ENCODE assay signal across 8 cellular contexts in the genomic region with DNA sequence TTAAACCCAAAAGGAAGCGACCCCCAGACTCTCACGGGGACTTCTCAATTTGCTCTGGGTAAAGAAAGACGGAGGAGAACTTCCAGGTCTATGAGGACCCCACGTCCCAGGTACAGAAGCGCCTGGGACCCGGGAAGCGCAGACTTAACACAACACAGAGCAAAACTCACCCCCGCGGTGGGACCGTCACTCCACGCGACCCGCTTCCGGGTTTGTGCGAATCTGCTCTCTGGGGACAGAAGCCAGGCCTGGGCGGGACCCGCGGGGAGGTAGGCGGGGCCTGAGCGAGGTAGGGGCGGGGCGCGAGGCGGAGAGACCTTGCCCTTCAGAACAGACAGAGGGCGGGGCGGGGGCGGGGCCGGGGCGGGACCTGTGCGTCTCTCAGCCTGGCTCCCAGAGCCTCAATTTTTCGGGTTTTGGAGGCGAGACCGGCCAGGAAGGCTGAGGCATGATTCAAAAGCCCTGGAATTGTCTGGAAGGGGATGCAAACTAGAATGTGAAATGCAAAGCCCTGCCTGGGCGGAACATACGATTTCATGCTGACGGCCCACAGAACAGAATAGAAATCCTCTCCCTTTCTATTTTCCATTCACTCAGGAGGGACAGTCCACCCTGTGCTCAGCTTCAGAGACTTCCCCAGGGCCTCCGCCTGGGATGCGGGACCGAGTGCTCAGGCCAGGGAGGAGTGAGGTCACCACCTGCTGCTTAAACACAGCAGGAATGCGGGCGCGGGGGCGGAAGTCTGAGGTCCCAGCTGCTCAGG. TPM values are rescaled to one million over a fixed set of nuclear protein-coding genes. Genes with fewer than 3 reads are reported as not detected.
DNase-seq lines count a peak whose midpoint lies in the region; ATAC-seq and TF ChIP-seq lines count a peak whose summit lies in the region.

No MANE protein-coding gene starts in this region.

- DNase-seq in A673 (ENCODE audit: low spot score) (peak; percentile 91), NCI-H345 (lab: John Stamatoyannopoulos, UW) (peak; percentile 86)
- peak; percentile 92 for DNase-seq in activated CD4-positive, alpha-beta T cell treated with anti-CD3 and anti-CD28 coated beads, Interleukin-2, amount 50 U/mL, for 1 hour
- peak; percentile 92 for DNase-seq in stimulated activated CD4-positive, alpha-beta T cell treated with anti-CD3 and anti-CD28 coated beads, Interleukin-4, amount 100 ng/mL, for 24 hours

- TF ChIP-seq RAD21 in liver (IDR thresholded peaks at IDR 0.05), result no peak

- TF ChIP-seq CTCF in A673 (conservative IDR thresholded peaks at IDR 0.05; ENCODE audit: low read depth, low read length) (no peak), liver (IDR thresholded peaks at IDR 0.05; ENCODE audit: low read depth, low read length, missing input control) (no peak)

- H3K27me3 Mint-ChIP-seq in dendritic cell treated with granulocyte-macrophage colony-stimulating factor and Interleukin-4, amounts not matched to agents 40 ng/mL and 50 ng/mL, for 4 days, result peaks cover 13% of the 10 kb centered on the region

- H3K4me3 Mint-ChIP-seq in dendritic cell treated with granulocyte-macrophage colony-stimulating factor and Interleukin-4, amounts not matched to agents 40 ng/mL and 50 ng/mL, for 4 days, result peak overlapping the region; percentile 83

- POLR2A ChIA-PET in A673 (lab: Charles Lee; ENCODE audit: low non-redundant PET), result no interaction called here

- 1% methylated on average over 43 of the region's 43 CpGs for WGBS in liver

- peaks cover 27% of the 10 kb centered on the region for H3K36me3 Mint-ChIP-seq in dendritic cell treated with granulocyte-macrophage colony-stimulating factor and Interleukin-4, amounts not matched to agents 40 ng/mL and 50 ng/mL, for 4 days (ENCODE audit: low read depth)

- H3K9me3 ChIP-seq in A673 (ENCODE audit: low read depth, low read length, poor library complexity, severe bottlenecking) (no peaks in the 10 kb centered on the region), liver (ENCODE audit: control insufficient read depth in 4 of 4, low read length in 3 of 4) (peaks cover 5 to 26% (median 9%) of the 10 kb centered on the region in 4 donors)

- no TSS peak for BruUV-seq in A673 (replicated peaks; lab: Mats Ljungman, UMichigan)

- H3K27ac ChIP-seq in A673 (ENCODE audit: low read depth, low read length, poor library complexity, severe bottlenecking), result peak overlapping the region; percentile 67
- H3K27ac ChIP-seq in liver (ENCODE audit: low read depth in 1 of 2, low read length in 2 of 2), result peak overlapping the region; percentile 42 to 57

- peaks cover 28% of the 10 kb centered on the region for H3K4me1 Mint-ChIP-seq in dendritic cell treated with granulocyte-macrophage colony-stimulating factor and Interleukin-4, amounts not matched to agents 40 ng/mL and 50 ng/mL, for 4 days (ENCODE audit: low read depth)

- H3K36me3 ChIP-seq in A673 (ENCODE audit: insufficient read depth, low read length, poor library complexity, severe bottlenecking) (no peaks in the 10 kb centered on the region), liver (ENCODE audit: control insufficient read depth in 4 of 4, insufficient read depth in 3 of 4, low read depth in 1 of 4, low read length in 3 of 4) (no peaks in the 10 kb centered on the region)

- CTCF ChIA-PET in A673 (lab: Charles Lee), result no interaction called here

- ATAC-seq in GM18520 (IDR thresholded peaks at IDR 0.05; ENCODE audit: unreplicated experiment) (peak; percentile 92), HG03064 (IDR thresholded peaks at IDR 0.05; ENCODE audit: low read depth, unreplicated experiment) (peak; percentile 76)

- H3K9me3 Mint-ChIP-seq in dendritic cell treated with granulocyte-macrophage colony-stimulating factor and Interleukin-4, amounts not matched to agents 40 ng/mL and 50 ng/mL, for 4 days, result peaks cover 33% of the 10 kb centered on the region

- no peaks in the 10 kb centered on the region for H3K4me1 ChIP-seq in A673 (ENCODE audit: insufficient read depth, low read length, poor library complexity, severe bottlenecking)
- peaks cover 0 to 2% (median 0%) of the 10 kb centered on the region in 4 donors for H3K4me1 ChIP-seq in liver (ENCODE audit: control insufficient read depth in 4 of 4, insufficient read depth in 4 of 4, low read length in 3 of 4)

- peak overlapping the region; percentile 63 for H3K4me3 ChIP-seq in A673 (ENCODE audit: low read depth, low read length, poor library complexity, severe bottlenecking)
- peak overlapping the region; percentile 20 to 78 (median 70) for H3K4me3 ChIP-seq in liver (ENCODE audit: low read depth in 1 of 3, low read length in 3 of 3)

- H3K27me3 ChIP-seq in A673 (replicated peaks; ENCODE audit: insufficient read depth, low read depth, low read length, poor library complexity) (no peaks in the 10 kb centered on the region), liver (ENCODE audit: control insufficient read depth in 4 of 4, insufficient read depth in 4 of 4, low read length in 3 of 4) (no peaks in the 10 kb centered on the region)

- H3K27ac Mint-ChIP-seq in dendritic cell treated with granulocyte-macrophage colony-stimulating factor and Interleukin-4, amounts not matched to agents 40 ng/mL and 50 ng/mL, for 4 days, result peak overlapping the region; percentile 86

- H3K9ac ChIP-seq in liver (ENCODE audit: low read depth in 1 of 2, low read length in 2 of 2), result peak overlapping the region in 1 of 2 donors; percentile 76

- intact Hi-C loops in A673 (cut with micrococcal nuclease; ENCODE audit: unreplicated experiment), result no loop called here
- intact Hi-C loops in dendritic cell treated with granulocyte-macrophage colony-stimulating factor and Interleukin-4, amounts not matched to agents 40 ng/mL and 50 ng/mL, for 4 days (cut with micrococcal nuclease), result loop anchor here (1.0 to 2.0 kb wide), 2 partner anchors 20 kb away; a partner anchor contains a TSS

TF ChIP-seq in liver, 16 proteins besides CTCF, POLR2A, EP300 and RAD21 (continues in another document):
- no peak for TF ChIP-seq FOXA1 (IDR thresholded peaks at IDR 0.05)
- TF ChIP-seq, protein P1, sequence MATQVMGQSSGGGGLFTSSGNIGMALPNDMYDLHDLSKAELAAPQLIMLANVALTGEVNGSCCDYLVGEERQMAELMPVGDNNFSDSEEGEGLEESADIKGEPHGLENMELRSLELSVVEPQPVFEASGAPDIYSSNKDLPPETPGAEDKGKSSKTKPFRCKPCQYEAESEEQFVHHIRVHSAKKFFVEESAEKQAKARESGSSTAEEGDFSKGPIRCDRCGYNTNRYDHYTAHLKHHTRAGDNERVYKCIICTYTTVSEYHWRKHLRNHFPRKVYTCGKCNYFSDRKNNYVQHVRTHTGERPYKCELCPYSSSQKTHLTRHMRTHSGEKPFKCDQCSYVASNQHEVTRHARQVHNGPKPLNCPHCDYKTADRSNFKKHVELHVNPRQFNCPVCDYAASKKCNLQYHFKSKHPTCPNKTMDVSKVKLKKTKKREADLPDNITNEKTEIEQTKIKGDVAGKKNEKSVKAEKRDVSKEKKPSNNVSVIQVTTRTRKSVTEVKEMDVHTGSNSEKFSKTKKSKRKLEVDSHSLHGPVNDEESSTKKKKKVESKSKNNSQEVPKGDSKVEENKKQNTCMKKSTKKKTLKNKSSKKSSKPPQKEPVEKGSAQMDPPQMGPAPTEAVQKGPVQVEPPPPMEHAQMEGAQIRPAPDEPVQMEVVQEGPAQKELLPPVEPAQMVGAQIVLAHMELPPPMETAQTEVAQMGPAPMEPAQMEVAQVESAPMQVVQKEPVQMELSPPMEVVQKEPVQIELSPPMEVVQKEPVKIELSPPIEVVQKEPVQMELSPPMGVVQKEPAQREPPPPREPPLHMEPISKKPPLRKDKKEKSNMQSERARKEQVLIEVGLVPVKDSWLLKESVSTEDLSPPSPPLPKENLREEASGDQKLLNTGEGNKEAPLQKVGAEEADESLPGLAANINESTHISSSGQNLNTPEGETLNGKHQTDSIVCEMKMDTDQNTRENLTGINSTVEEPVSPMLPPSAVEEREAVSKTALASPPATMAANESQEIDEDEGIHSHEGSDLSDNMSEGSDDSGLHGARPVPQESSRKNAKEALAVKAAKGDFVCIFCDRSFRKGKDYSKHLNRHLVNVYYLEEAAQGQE (IDR thresholded peaks at IDR 0.05), result no peak
- no peak for TF ChIP-seq EGR1 (IDR thresholded peaks at IDR 0.05; ENCODE audit: low read depth in 2 of 2)
- TF ChIP-seq, protein P2, sequence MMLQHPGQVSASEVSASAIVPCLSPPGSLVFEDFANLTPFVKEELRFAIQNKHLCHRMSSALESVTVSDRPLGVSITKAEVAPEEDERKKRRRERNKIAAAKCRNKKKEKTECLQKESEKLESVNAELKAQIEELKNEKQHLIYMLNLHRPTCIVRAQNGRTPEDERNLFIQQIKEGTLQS (IDR thresholded peaks at IDR 0.05), result no peak
- TF ChIP-seq NR2F2 (IDR thresholded peaks at IDR 0.05), result no peak
- peak in 1 of 2 donors; percentile 7 for TF ChIP-seq HNF4A (conservative IDR thresholded peaks at IDR 0.05)
- TF ChIP-seq, protein P3, sequence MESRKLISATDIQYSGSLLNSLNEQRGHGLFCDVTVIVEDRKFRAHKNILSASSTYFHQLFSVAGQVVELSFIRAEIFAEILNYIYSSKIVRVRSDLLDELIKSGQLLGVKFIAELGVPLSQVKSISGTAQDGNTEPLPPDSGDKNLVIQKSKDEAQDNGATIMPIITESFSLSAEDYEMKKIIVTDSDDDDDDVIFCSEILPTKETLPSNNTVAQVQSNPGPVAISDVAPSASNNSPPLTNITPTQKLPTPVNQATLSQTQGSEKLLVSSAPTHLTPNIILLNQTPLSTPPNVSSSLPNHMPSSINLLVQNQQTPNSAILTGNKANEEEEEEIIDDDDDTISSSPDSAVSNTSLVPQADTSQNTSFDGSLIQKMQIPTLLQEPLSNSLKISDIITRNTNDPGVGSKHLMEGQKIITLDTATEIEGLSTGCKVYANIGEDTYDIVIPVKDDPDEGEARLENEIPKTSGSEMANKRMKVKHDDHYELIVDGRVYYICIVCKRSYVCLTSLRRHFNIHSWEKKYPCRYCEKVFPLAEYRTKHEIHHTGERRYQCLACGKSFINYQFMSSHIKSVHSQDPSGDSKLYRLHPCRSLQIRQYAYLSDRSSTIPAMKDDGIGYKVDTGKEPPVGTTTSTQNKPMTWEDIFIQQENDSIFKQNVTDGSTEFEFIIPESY (IDR thresholded peaks at IDR 0.05), result no peak
- no peak for TF ChIP-seq GABPA (IDR thresholded peaks at IDR 0.05 in 1 of 2, conservative IDR thresholded peaks at IDR 0.05 in 1 of 2)
- TF ChIP-seq RXRA (IDR thresholded peaks at IDR 0.05), result no peak
- no peak for TF ChIP-seq JUND (IDR thresholded peaks at IDR 0.05)
- no peak for TF ChIP-seq FOXA2 (IDR thresholded peaks at IDR 0.05)
- TF ChIP-seq HNF4G (IDR thresholded peaks at IDR 0.05), result no peak
- TF ChIP-seq, protein P4, sequence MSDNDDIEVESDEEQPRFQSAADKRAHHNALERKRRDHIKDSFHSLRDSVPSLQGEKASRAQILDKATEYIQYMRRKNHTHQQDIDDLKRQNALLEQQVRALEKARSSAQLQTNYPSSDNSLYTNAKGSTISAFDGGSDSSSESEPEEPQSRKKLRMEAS (IDR thresholded peaks at IDR 0.05), result no peak

RNA-seq across cellular contexts. Expression of a gene that starts 19.3 kb away (rescaled TPM):
- 3.4 and 4.6 TPM in 2 replicates for total RNA-seq in A673 (2021)
- 1 to 10 TPM; 1.2 to 9.0 TPM for total RNA-seq in liver
- under 1 TPM; 0.11 to 0.25 TPM for polyA plus RNA-seq in liver

RNA-seq across cellular contexts. Expression of a gene that starts 20.1 kb away (rescaled TPM):
- total RNA-seq in A673 (2021) (6.4 and 6.6 TPM in 2 replicates), liver (1 to 10 TPM; 2.1 to 6.5 TPM)
- polyA plus RNA-seq in liver, result 1 to 10 TPM in 1 of 2 donors, under 1 TPM in 1; 0.93 to 1.3 TPM

RNA-seq across cellular contexts. Expression of a gene that starts 45.1 kb away (rescaled TPM):
- total RNA-seq in A673 (2021) (9.2 and 12.2 TPM in 2 replicates), liver (1 to 10 TPM; 2.0 to 4.6 TPM)
- 1 to 10 TPM in 1 of 2 donors, under 1 TPM in 1; 0.65 to 1.6 TPM for polyA plus RNA-seq in liver

Comparison
In these comparisons a context has a peak if more than half of its experiments do, and no peak if none do; other contexts are left out.
1. Peak in every context shown above with its lines: DNase-seq, ATAC-seq, H3K4me3 ChIP-seq and H3K27ac ChIP-seq.